In the genomic region with DNA sequence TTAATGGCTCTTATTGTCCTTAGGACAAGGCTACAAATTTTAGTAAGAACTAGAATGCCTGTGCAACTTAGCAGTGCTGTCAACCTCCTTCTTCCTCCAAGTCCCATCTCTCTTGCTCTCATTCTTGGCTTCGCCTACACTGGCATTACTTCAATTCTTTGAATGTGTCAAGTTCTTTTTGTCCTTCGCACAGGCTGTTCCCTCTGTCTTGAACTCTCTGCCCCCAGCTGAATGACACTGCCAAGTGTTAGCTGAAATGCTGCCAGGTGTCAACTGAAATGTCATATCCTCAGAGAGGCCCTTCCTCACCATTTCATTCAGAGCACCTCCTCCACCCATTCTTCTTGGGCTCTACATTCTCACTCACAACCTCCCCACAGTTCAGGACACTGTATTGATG, we compare ENCODE assay signal across 20 cellular contexts.
"Had no signal": no experiment of that assay in that cellular context is flagged by ENCODE, and none has a peak within 500 bp of the region (broad histone marks: within the 10 kb centered on the region; RNA-seq: fewer than 3 reads in every experiment).

No MANE protein-coding gene starts in this region.

- H3K27me3 ChIP-seq: foreskin keratinocyte, tibial artery had no signal

- H3K4me3 ChIP-seq: left ventricle myocardium inferior, mucosa of descending colon, tibial artery had no signal

- H3K27ac ChIP-seq: foreskin keratinocyte, left ventricle myocardium inferior, tibial artery had no signal

- H3K4me3 Mint-ChIP-seq: activated CD8-positive, alpha-beta T cell treated with anti-CD3 and anti-CD28 coated beads for 36 hours; activated naive CD8-positive, alpha-beta T cell treated with anti-CD3 and anti-CD28 coated beads, Interleukin-2, amount 50 U/mL, for 24 hours; activated T-helper 1 cell treated with anti-CD3 and anti-CD28 coated beads, Interleukin-12 subunit alpha, Interleukin-12 subunit beta, Interleukin-2, Interleukin-4 antibody, amounts not matched to agents 30 ng/mL and 10 ng/mL and 1 ng/mL, durations not matched to agents 14 hours and 24 hours and 36 hours; memory B cell; stimulated activated naive CD8-positive, alpha-beta T cell treated with anti-CD3 and anti-CD28 coated beads, Interleukin-15, Interleukin-2, amounts not matched to agents 100 ng/mL and 50 ng/mL, for 24 hours; T-helper 17 cell had no signal

- H3K9me3 ChIP-seq: left ventricle myocardium inferior, mucosa of descending colon, tibial artery had no signal

- H3K36me3 ChIP-seq: left ventricle myocardium inferior, tibial artery had no signal

- DNase-seq: activated CD4-positive, alpha-beta T cell treated with anti-CD3 and anti-CD28 coated beads for 48 hours; activated CD8-positive, alpha-beta T cell treated with anti-CD3 and anti-CD28 coated beads for 36 hours; activated gamma-delta T cell; activated naive CD4-positive, alpha-beta T cell treated with anti-CD3 and anti-CD28 coated beads, Interleukin-2, amount 50 U/mL, for 16 hours; activated naive CD8-positive, alpha-beta T cell treated with anti-CD3 and anti-CD28 coated beads, Interleukin-2, amount 50 U/mL, for 24 hours; dermis blood vessel endothelial cell; effector CD8-positive, alpha-beta T cell; foreskin keratinocyte; left ventricle myocardium inferior; mucosa of descending colon; occipital lobe; posterior cingulate gyrus; retina; stimulated activated CD4-positive, alpha-beta T cell treated with anti-CD3 and anti-CD28 coated beads, Interleukin-12 subunit alpha, Interleukin-12 subunit beta, amount 100 ng/mL, for 4 hours; SW 1271; T-helper 17 cell; tibial artery had no signal

- H3K4me1 Mint-ChIP-seq: activated naive CD8-positive, alpha-beta T cell treated with anti-CD3 and anti-CD28 coated beads, Interleukin-2, amount 50 U/mL, for 24 hours; T-helper 17 cell had no signal

- ATAC-seq: activated CD8-positive, alpha-beta T cell treated with anti-CD3 and anti-CD28 coated beads for 36 hours; activated naive CD8-positive, alpha-beta T cell treated with anti-CD3 and anti-CD28 coated beads, Interleukin-2, amount 50 U/mL, for 24 hours; foreskin keratinocyte; mucosa of descending colon; T-helper 17 cell had no signal

- H3K9me3 Mint-ChIP-seq: activated CD8-positive, alpha-beta T cell treated with anti-CD3 and anti-CD28 coated beads for 36 hours; activated naive CD8-positive, alpha-beta T cell treated with anti-CD3 and anti-CD28 coated beads, Interleukin-2, amount 50 U/mL, for 24 hours; activated T-helper 1 cell treated with anti-CD3 and anti-CD28 coated beads, Interleukin-12 subunit alpha, Interleukin-12 subunit beta, Interleukin-2, Interleukin-4 antibody, amounts not matched to agents 30 ng/mL and 10 ng/mL and 1 ng/mL, durations not matched to agents 14 hours and 24 hours and 36 hours; memory B cell had no signal

- H3K4me1 ChIP-seq: tibial artery had no signal

- H3K36me3 Mint-ChIP-seq: memory B cell had no signal

- H3K27ac Mint-ChIP-seq: activated CD8-positive, alpha-beta T cell treated with anti-CD3 and anti-CD28 coated beads for 36 hours; activated naive CD8-positive, alpha-beta T cell treated with anti-CD3 and anti-CD28 coated beads, Interleukin-2, amount 50 U/mL, for 24 hours; activated T-helper 1 cell treated with anti-CD3 and anti-CD28 coated beads, Interleukin-12 subunit alpha, Interleukin-12 subunit beta, Interleukin-2, Interleukin-4 antibody, amounts not matched to agents 30 ng/mL and 10 ng/mL and 1 ng/mL, durations not matched to agents 14 hours and 24 hours and 36 hours; memory B cell; stimulated activated naive CD8-positive, alpha-beta T cell treated with anti-CD3 and anti-CD28 coated beads, Interleukin-15, Interleukin-2, amounts not matched to agents 100 ng/mL and 50 ng/mL, for 24 hours; T-helper 17 cell had no signal
